Comparison of ENCODE assay signal across 36 cellular contexts in genomic region chr12:120920178-120920577, GRCh38. TPM values are rescaled to one million over a fixed set of nuclear protein-coding genes. Genes with fewer than 3 reads are reported as not detected.
"Had no signal": no experiment of that assay in that cellular context is flagged by ENCODE, and none has a peak within 500 bp of the region (broad histone marks: within the 10 kb centered on the region; RNA-seq: fewer than 3 reads in every experiment).

No MANE protein-coding gene starts in this region.

- H3K9ac ChIP-seq: neural progenitor cell, parathyroid adenoma had no signal

- FAIRE-seq: urothelium cell line had no signal

- H3K4me2 ChIP-seq: neural progenitor cell, smooth muscle cell had no signal

- H3K4me1 ChIP-seq: neural progenitor cell, parathyroid adenoma, psoas muscle, spleen, testis, tibial artery, transverse colon had no signal

- H3K4me1 Mint-ChIP-seq: natural killer cell; nephron; stimulated activated memory B cell treated with anti-CD40 and anti-IgM and Interleukin-4, amounts not matched to agents 10 μg/mL and 1 μg/mL and 100 μg/mL, for 72 hours; stimulated activated naive CD8-positive, alpha-beta T cell treated with anti-CD3 and anti-CD28 coated beads, Interleukin-15, amount 100 ng/mL, for 72 hours had no signal

- DNase-seq: naive thymus-derived CD4-positive, alpha-beta T cell; natural killer cell; nucleus accumbens; posterior cingulate gyrus; psoas muscle; right cardiac atrium; spleen; stimulated activated CD4-positive, alpha-beta T cell treated with anti-CD3 and anti-CD28 coated beads, Interleukin-12 subunit alpha, Interleukin-12 subunit beta, amount 100 ng/mL, for 4 hours; stimulated activated CD4-positive, alpha-beta T cell treated with anti-CD3 and anti-CD28 coated beads, Interleukin-1b, Interleukin-23, amount 100 ng/mL, for 48 hours; stimulated activated CD4-positive, alpha-beta T cell treated with anti-CD3 and anti-CD28 coated beads, Interleukin-4, amount 100 ng/mL, for 1 hour; stimulated activated CD4-positive, alpha-beta T cell treated with anti-CD3 and anti-CD28 coated beads, Interleukin-4, amount 100 ng/mL, for 4 hours; stimulated activated CD8-positive, alpha-beta memory T cell treated with anti-CD3 and anti-CD28 coated beads, Interleukin-4, amount 100 ng/mL, for 48 hours; stimulated activated naive CD4-positive, alpha-beta T cell; stimulated activated naive CD8-positive, alpha-beta T cell treated with anti-CD3 and anti-CD28 coated beads, Interleukin-15, amount 100 ng/mL, for 72 hours; stimulated activated naive CD8-positive, alpha-beta T cell treated with anti-CD3 and anti-CD28 coated beads, Interleukin-15, Interleukin-2, amounts not matched to agents 100 U/mL and 50 U/mL, for 24 hours; substantia nigra; testis; tibial artery; transverse colon had no signal

- H2AFZ ChIP-seq: neural progenitor cell, parathyroid adenoma had no signal

- H3K27ac Mint-ChIP-seq: naive thymus-derived CD4-positive, alpha-beta T cell; natural killer cell; nephron; neural progenitor cell; progenitor cell of endocrine pancreas; stimulated activated memory B cell treated with anti-CD40 and anti-IgM and Interleukin-4, amounts not matched to agents 10 μg/mL and 1 μg/mL and 100 μg/mL, for 72 hours; stimulated activated naive CD8-positive, alpha-beta T cell treated with anti-CD3 and anti-CD28 coated beads, Interleukin-15, amount 100 ng/mL, for 72 hours; type B pancreatic cell had no signal

- H3K4me3 Mint-ChIP-seq: naive thymus-derived CD4-positive, alpha-beta T cell; natural killer cell; nephron; neural progenitor cell; stimulated activated memory B cell treated with anti-CD40 and anti-IgM and Interleukin-4, amounts not matched to agents 10 μg/mL and 1 μg/mL and 100 μg/mL, for 72 hours; stimulated activated naive CD8-positive, alpha-beta T cell treated with anti-CD3 and anti-CD28 coated beads, Interleukin-15, amount 100 ng/mL, for 72 hours; type B pancreatic cell had no signal

- H3K79me2 ChIP-seq: parathyroid adenoma had no signal

- H3K27me3 Mint-ChIP-seq: naive thymus-derived CD4-positive, alpha-beta T cell; progenitor cell of endocrine pancreas; stimulated activated memory B cell treated with anti-CD40 and anti-IgM and Interleukin-4, amounts not matched to agents 10 μg/mL and 1 μg/mL and 100 μg/mL, for 72 hours; stimulated activated naive CD8-positive, alpha-beta T cell treated with anti-CD3 and anti-CD28 coated beads, Interleukin-15, amount 100 ng/mL, for 72 hours; type B pancreatic cell had no signal

- H3K4me3 ChIP-seq: neural progenitor cell, psoas muscle, skin epidermis, smooth muscle cell, spleen, suprapubic skin, testis, tibial artery, transverse colon, vagina had no signal

- H3K9me3 ChIP-seq: testis, vagina had no signal

- H3K27ac ChIP-seq: neural progenitor cell, neutrophil, parathyroid adenoma, psoas muscle, skin epidermis, spleen, suprapubic skin, testis, tibial artery, transverse colon, vagina had no signal

- H3K27me3 ChIP-seq: neural progenitor cell, neutrophil, spleen, suprapubic skin, testis, tibial artery, transverse colon, vagina had no signal

- H3K36me3 ChIP-seq: neural progenitor cell, neutrophil, spleen, suprapubic skin, tibial artery, transverse colon, vagina had no signal

- H3K36me3 Mint-ChIP-seq: neural progenitor cell, type B pancreatic cell had no signal

- ATAC-seq: naive thymus-derived CD4-positive, alpha-beta T cell; natural killer cell; psoas muscle; right cardiac atrium; sciatic nerve; stimulated activated memory B cell treated with anti-CD40 and anti-IgM and Interleukin-4, amounts not matched to agents 10 μg/mL and 1 μg/mL and 100 μg/mL, for 72 hours; stimulated activated naive CD8-positive, alpha-beta T cell treated with anti-CD3 and anti-CD28 coated beads, Interleukin-15, amount 100 ng/mL, for 72 hours; stimulated activated naive CD8-positive, alpha-beta T cell treated with anti-CD3 and anti-CD28 coated beads, Interleukin-15, Interleukin-2, amounts not matched to agents 100 U/mL and 50 U/mL, for 24 hours had no signal

- H3K9me3 Mint-ChIP-seq: type B pancreatic cell had no signal

RNA-seq across cellular contexts. Expression of gene HNF1A, which starts 58.2 kb away (rescaled TPM):
- total RNA-seq: naive thymus-derived CD4-positive, alpha-beta T cell; natural killer cell; omental fat pad; osteocyte; psoas muscle; right cardiac atrium; sciatic nerve; spleen; ureter; vagina had no signal
- polyA plus RNA-seq: naive thymus-derived CD4-positive, alpha-beta T cell; neural cell; smooth muscle cell; spleen had no signal
